In genomic region chr5:172444110-172444510, GRCh38 we compare ENCODE assay signal across 9 cellular contexts. TPM values are rescaled to one million over a fixed set of nuclear protein-coding genes. Genes with fewer than 3 reads are reported as not detected.
DNase-seq lines count a peak whose midpoint lies in the region; ATAC-seq and TF ChIP-seq lines count a peak whose summit lies in the region.
"Had no signal": no experiment of that assay in that cellular context is flagged by ENCODE, and none has a peak within 500 bp of the region (broad histone marks: within the 10 kb centered on the region; RNA-seq: fewer than 3 reads in every experiment).

No MANE protein-coding gene starts in this region.

- no peak for TF ChIP-seq POLR2A in stomach (IDR thresholded peaks at IDR 0.05)

- ATAC-seq in HG02884 (IDR thresholded peaks at IDR 0.05; ENCODE audit: unreplicated experiment): no peak
- ATAC-seq in GM21723 (IDR thresholded peaks at IDR 0.05; ENCODE audit: unreplicated experiment): no peak
- ATAC-seq in GM18858 (IDR thresholded peaks at IDR 0.05; ENCODE audit: unreplicated experiment): no peak

- H3K36me3 ChIP-seq in brain microvascular endothelial cell (replicated peaks): no peaks in the 10 kb centered on the region
- no peaks in the 10 kb centered on the region for H3K36me3 ChIP-seq in hepatocyte (replicated peaks; ENCODE audit: insufficient read depth, low read depth)
- H3K36me3 ChIP-seq in stomach: peaks cover 0 to 20% (median 0%) of the 10 kb centered on the region in 4 donors

- H3K4me3 ChIP-seq in brain microvascular endothelial cell (ENCODE audit: low read depth, low read length) (no peak overlapping the region), hepatocyte (no peak overlapping the region), stomach (no peak overlapping the region)

- peaks cover 29% of the 10 kb centered on the region for H3K4me1 Mint-ChIP-seq in HFFc6 (ENCODE audit: low read depth)

- DNase-seq in HFFc6 (no peak), brain microvascular endothelial cell (peak; percentile 57), hepatocyte (ENCODE audit: low spot score) (peak; percentile 48), stomach (no peak), NCI-H774 (lab: John Stamatoyannopoulos, UW) (no peak)

- no peaks in the 10 kb centered on the region for H3K27me3 ChIP-seq in brain microvascular endothelial cell (replicated peaks)
- H3K27me3 ChIP-seq in hepatocyte: no peaks in the 10 kb centered on the region
- H3K27me3 ChIP-seq in stomach: no peaks in the 10 kb centered on the region

- H3K79me2 ChIP-seq in hepatocyte: peaks cover 99% of the 10 kb centered on the region

- in situ Hi-C loops in brain microvascular endothelial cell (cut with HindIII; ENCODE audit: low pct_ligation_motif_present, low sequenced_read_pairs): no loop called here

- 85% methylated on average over 4 of the region's 4 CpGs for WGBS in hepatocyte (ENCODE audit: low lambda C conversion rate, missing lambda C conversion rate)
- 76 to 91% (median 86%) methylated on average over 4 of the region's 4 CpGs for WGBS in stomach, 5 donors

- H3K36me3 Mint-ChIP-seq in HFFc6 (ENCODE audit: low read depth): no peaks in the 10 kb centered on the region
- H3K36me3 Mint-ChIP-seq: activated naive CD4-positive, alpha-beta T cell treated with anti-CD3 and anti-CD28 coated beads, Interleukin-2, amount 50 U/mL, for 24 hours had no signal

- H3K27ac Mint-ChIP-seq in HFFc6: no peak overlapping the region
- H3K27ac Mint-ChIP-seq: activated naive CD4-positive, alpha-beta T cell treated with anti-CD3 and anti-CD28 coated beads, Interleukin-2, amount 50 U/mL, for 24 hours had no signal

- no peak overlapping the region for H2AFZ ChIP-seq in hepatocyte

- peak overlapping the region; percentile 18; the same call in 1 of the 2 replicates for H3K4me3 Mint-ChIP-seq in HFFc6
- H3K4me3 Mint-ChIP-seq: activated naive CD4-positive, alpha-beta T cell treated with anti-CD3 and anti-CD28 coated beads, Interleukin-2, amount 50 U/mL, for 24 hours had no signal

- no peaks in the 10 kb centered on the region for H3K9me2 ChIP-seq in hepatocyte (replicated peaks; ENCODE audit: insufficient read depth)

- peaks cover 3% of the 10 kb centered on the region; the same call in 1 of the 2 replicates for H3K27me3 Mint-ChIP-seq in HFFc6 (ENCODE audit: insufficient read depth)

- H3K9me3 Mint-ChIP-seq in HFFc6: no peaks in the 10 kb centered on the region
- H3K9me3 Mint-ChIP-seq: activated naive CD4-positive, alpha-beta T cell treated with anti-CD3 and anti-CD28 coated beads, Interleukin-2, amount 50 U/mL, for 24 hours had no signal

- H3K4me1 ChIP-seq in hepatocyte (ENCODE audit: insufficient read depth) (peaks cover 18% of the 10 kb centered on the region), stomach (peaks cover 33 to 74% (median 53%) of the 10 kb centered on the region in 4 donors)

- no peak overlapping the region for H3K4me2 ChIP-seq in hepatocyte

- H3K9me3 ChIP-seq in hepatocyte (ENCODE audit: low read depth) (no peaks in the 10 kb centered on the region), stomach (no peaks in the 10 kb centered on the region)

- intact Hi-C loops in stomach (cut with DNase I; ENCODE audit: low total_unique reads): no loop called here

- H3K27ac ChIP-seq in brain microvascular endothelial cell (peak overlapping the region; percentile 54), hepatocyte (peak overlapping the region; percentile 69), stomach (peak overlapping the region; percentile 37 to 94 (median 78))

- TF ChIP-seq CTCF in HFFc6 (IDR thresholded peaks at IDR 0.05): no peak
- no peak for TF ChIP-seq CTCF in brain microvascular endothelial cell (IDR thresholded peaks at IDR 0.05; ENCODE audit: low read depth, low read length, missing control alignments)
- TF ChIP-seq CTCF in hepatocyte (IDR thresholded peaks at IDR 0.05; ENCODE audit: poor library complexity): no peak
- no peak for TF ChIP-seq CTCF in stomach (IDR thresholded peaks at IDR 0.05)

- peaks cover 92% of the 10 kb centered on the region for H4K20me1 ChIP-seq in hepatocyte (ENCODE audit: insufficient read depth, poor library complexity, severe bottlenecking)

- no peak for TF ChIP-seq EP300 in stomach (IDR thresholded peaks at IDR 0.05)

RNA-seq across cellular contexts. Expression of gene SH3PXD2B, which starts 10.2 kb away (rescaled TPM):
- 10 to 100 TPM; 12.4 to 28.4 (median 24.3) TPM for total RNA-seq in HFFc6 (2021; fragmentation: NEBNext Ultra II Directional; extraction: Animal tissue kit (Norgen Biotek cat#: 25700))
- total RNA-seq in hepatocyte (23.0 and 28.5 TPM in 2 replicates), stomach (10 to 100 TPM in 4 of 5 donors, 1 to 10 TPM in 1; 7.2 to 63.0 (median 35.1) TPM)
- polyA plus RNA-seq in hepatocyte (27.8 and 33.5 TPM in 2 replicates), stomach (10 to 100 TPM in 1 of 3 donors, 1 to 10 TPM in 2; 6.7 to 15.8 (median 7.4) TPM)

Comparison
In these comparisons a context has a peak if more than half of its experiments do, and no peak if none do; other contexts are left out.
1. DNase-seq: peak in brain microvascular endothelial cell (single experiment) and hepatocyte (single experiment); none in HFFc6 (single experiment), stomach (single experiment) and NCI-H774 (single experiment).
2. Peak in every context shown above with its lines, with median percentiles within 50 percentile points of each other: H3K27ac ChIP-seq.